ENCODE assay signal across 8 cellular contexts in genomic region chr12:74021937-74022336, GRCh38.
DNase-seq lines count a peak whose midpoint lies in the region; ATAC-seq, FAIRE-seq and TF ChIP-seq lines count a peak whose summit lies in the region.

No MANE protein-coding gene starts in this region.

- no peaks in the 10 kb centered on the region for H3K79me2 ChIP-seq in GM12878 (ENCODE audit: control insufficient read depth, insufficient read depth, low read length)

- CTCF ChIA-PET in GM12878 (lab: Yijun Ruan, JAX): interaction anchor here (0.8 to 2.2 kb wide), 9 partner anchors 21 to 515 kb away, joined by 3 to 20 read pairs (median 3); no protein-coding TSS in a partner anchor

- no peaks in the 10 kb centered on the region for H3K4me1 ChIP-seq in GM12878 (ENCODE audit: control insufficient read depth, insufficient read depth, low read length)
- no peaks in the 10 kb centered on the region for H3K4me1 ChIP-seq in kidney (ENCODE audit: control insufficient read depth in 1 of 2, insufficient read depth in 1 of 2, low read depth in 1 of 2, low read length in 2 of 2)
- no peaks in the 10 kb centered on the region for H3K4me1 ChIP-seq in upper lobe of right lung

- H3K9me3 ChIP-seq in GM12878 (replicated peaks; ENCODE audit: control insufficient read depth, insufficient read depth, low read length): no peaks in the 10 kb centered on the region
- no peaks in the 10 kb centered on the region for H3K9me3 ChIP-seq in kidney (ENCODE audit: control insufficient read depth in 1 of 2, low read length in 2 of 2)
- H3K9me3 ChIP-seq in upper lobe of right lung: no peaks in the 10 kb centered on the region

- no peaks in the 10 kb centered on the region for H3K27me3 ChIP-seq in GM12878 (replicated peaks in 1 of 2; ENCODE audit: control insufficient read depth in 2 of 2, insufficient read depth in 2 of 2, low read length in 1 of 2)
- no peaks in the 10 kb centered on the region for H3K27me3 ChIP-seq in upper lobe of right lung

- H3K4me3 ChIP-seq in GM12878: no peak overlapping the region
- H3K4me3 ChIP-seq in kidney (ENCODE audit: low read length in 2 of 2): no peak overlapping the region
- H3K4me3 ChIP-seq in upper lobe of right lung: no peak overlapping the region

- peak; percentile 60 to 72 (median 72) for TF ChIP-seq CTCF in GM12878 (IDR thresholded peaks at IDR 0.05 in 2 of 3, conservative IDR thresholded peaks at IDR 0.05 in 1 of 3; ENCODE audit: control insufficient read depth in 2 of 3, extremely low read depth in 1 of 3, insufficient read depth in 1 of 3, low read depth in 3 of 3, low read length in 3 of 3)
- peak; percentile 39 for TF ChIP-seq CTCF in kidney (IDR thresholded peaks at IDR 0.05; ENCODE audit: borderline replicate concordance, extremely low read depth, insufficient read depth)
- TF ChIP-seq CTCF in upper lobe of right lung (IDR thresholded peaks at IDR 0.05): peak; percentile 47

- POLR2A ChIA-PET in GM12878 (lab: Charles Lee): interaction anchor here (0.6 kb wide), 2 partner anchors 32 to 1758 kb away, joined by 3 read pairs; no protein-coding TSS in a partner anchor

- intact Hi-C loops in GM12878 (cut with micrococcal nuclease; ENCODE audit: unreplicated experiment): loop anchor here (1.0 to 5.0 kb wide), 3 partner anchors 343 to 515 kb away; partner anchors contain the start of gene ATXN7L3B
- intact Hi-C loops in kidney (cut with DNase I): no loop called here
- intact Hi-C loops in upper lobe of right lung (cut with DNase I): no loop called here

- WGBS in GM12878 (ENCODE audit: insufficient coverage, insufficient replicate concordance, low lambda C conversion rate, missing lambda C conversion rate): 15% methylated on average over 9 of the region's 9 CpGs

- no peak for TF ChIP-seq EP300 in GM12878 (IDR thresholded peaks at IDR 0.05; ENCODE audit: borderline replicate concordance in 1 of 2, control insufficient read depth in 1 of 2, low read depth in 2 of 2, low read length in 2 of 2)

- TF ChIP-seq RAD21 in GM12878 (IDR thresholded peaks at IDR 0.05; ENCODE audit: insufficient read depth, low read depth, low read length): peak; percentile 49

- H3K27ac ChIP-seq in GM12878 (ENCODE audit: control insufficient read depth, insufficient read depth) (no peak overlapping the region), kidney (ENCODE audit: low read depth in 2 of 2, low read length in 2 of 2) (no peak overlapping the region), upper lobe of right lung (no peak overlapping the region)

- RAD21 ChIA-PET in GM12878 (lab: Charles Lee; ENCODE audit: unreplicated experiment): interaction anchor here (1.2 kb wide), 1 partner anchor 390 kb away, joined by 3 read pairs; no protein-coding TSS in a partner anchor

- in situ Hi-C loops in GM12878 (cut with MboI): no loop called here

- ATAC-seq in GM18873 (IDR thresholded peaks at IDR 0.05; ENCODE audit: low FRiP score, unreplicated experiment) (peak; percentile 94), HG03025 (IDR thresholded peaks at IDR 0.05; ENCODE audit: low FRiP score, unreplicated experiment) (peak; percentile 98), GM12878 (peak; percentile 99), upper lobe of right lung (peak; percentile 86)

- SMC1A ChIA-PET in GM12878 (lab: Charles Lee; ENCODE audit: uncharacterized antibody, unreplicated experiment): interaction anchor here (1.6 kb wide), 1 partner anchor 393 kb away, joined by 5 read pairs; no protein-coding TSS in a partner anchor

- no peak for TF ChIP-seq POLR2A in GM12878 (IDR thresholded peaks at IDR 0.05; ENCODE audit: low read depth, low read length)

- H3K9ac ChIP-seq in GM12878 (ENCODE audit: control insufficient read depth, insufficient read depth, low read length) (no peak overlapping the region), kidney (ENCODE audit: low read length in 2 of 2) (no peak overlapping the region)

- no TSS peak for BruUV-seq in GM12878 (replicated peaks; lab: Mats Ljungman, UMichigan)

- no peak overlapping the region for H3K4me2 ChIP-seq in GM12878 (ENCODE audit: control insufficient read depth, insufficient read depth)

- no peak overlapping the region for H2AFZ ChIP-seq in GM12878 (ENCODE audit: control insufficient read depth, low read depth, low read length)

- no peaks in the 10 kb centered on the region for H3K36me3 ChIP-seq in GM12878 (ENCODE audit: control insufficient read depth in 2 of 2, insufficient read depth in 2 of 2, low read length in 1 of 2)
- H3K36me3 ChIP-seq in kidney (ENCODE audit: control insufficient read depth in 1 of 2, insufficient read depth in 2 of 2, low read length in 2 of 2): no peaks in the 10 kb centered on the region
- H3K36me3 ChIP-seq in upper lobe of right lung: no peaks in the 10 kb centered on the region

- no peaks in the 10 kb centered on the region for H4K20me1 ChIP-seq in GM12878 (ENCODE audit: control insufficient read depth, insufficient read depth)

- DNase-seq in DMS153 treated with DMSO at 0.1 percent for 48 hours (lab: John Stamatoyannopoulos, UW; ENCODE audit: unreplicated experiment) (peak; percentile 27), NCI-H510A treated with DMSO at 0.1 percent for 48 hours (lab: John Stamatoyannopoulos, UW) (peak; percentile 48), GM12878 (ENCODE audit: low read depth, low spot score) (no peak), kidney (no peak), upper lobe of right lung (no peak), cortex of kidney (lab: John Stamatoyannopoulos, UW) (no peak)

- FAIRE-seq in GM12878 (lab: Jason Lieb, UNC): peak; percentile 85
- FAIRE-seq in kidney (lab: Jason Lieb, UNC): no peak

TF ChIP-seq in GM12878, 131 proteins besides CTCF, POLR2A, EP300 and RAD21:
- TF ChIP-seq HDAC2 (IDR thresholded peaks at IDR 0.05) (no peak), EGR1 (IDR thresholded peaks at IDR 0.05; ENCODE audit: borderline replicate concordance in 1 of 2, low read depth in 2 of 2, low read length in 2 of 2) (no peak), CREM (IDR thresholded peaks at IDR 0.05; ENCODE audit: low read depth) (peak; percentile 65), MTA2 (IDR thresholded peaks at IDR 0.05; ENCODE audit: low read depth) (no peak), SMC3 (IDR thresholded peaks at IDR 0.05; ENCODE audit: borderline replicate concordance, low read length) (peak; percentile 33; the same call in 1 of the 2 replicates), YY1 (IDR thresholded peaks at IDR 0.05; ENCODE audit: low read depth, low read length) (0 out of 2 replicates have a peak, but pooled peaks have one; percentile 17), BMI1 (IDR thresholded peaks at IDR 0.05; ENCODE audit: borderline replicate concordance) (no peak)

Comparison
In these comparisons a context has a peak if more than half of its experiments do, and no peak if none do; other contexts are left out.
1. DNase-seq: peak in DMS153 treated with DMSO at 0.1 percent for 48 hours (single experiment) and NCI-H510A treated with DMSO at 0.1 percent for 48 hours (single experiment); none in GM12878 (single experiment), kidney (single experiment), upper lobe of right lung (single experiment) and cortex of kidney (single experiment).
2. Peak in every context shown above with its lines, with median percentiles within 50 percentile points of each other: ATAC-seq and CTCF ChIP-seq.